In genomic region chr10:11295492-11295891, GRCh38 we compare ENCODE assay signal across 25 cellular contexts.
A peak's percentile ranks its signal among the peaks of the same experiment; 100 is the strongest.
DNase-seq lines count a peak whose midpoint lies in the region; ATAC-seq and TF ChIP-seq lines count a peak whose summit lies in the region.
"Had no signal": no experiment of that assay in that cellular context is flagged by ENCODE, and none has a peak within 500 bp of the region (broad histone marks: within the 10 kb centered on the region; RNA-seq: fewer than 3 reads in every experiment).

No MANE protein-coding gene starts in this region.

- H3K4me2 ChIP-seq in SK-N-SH = no peak overlapping the region
- H3K4me2 ChIP-seq: PC-9 had no signal

- peaks cover 4% of the 10 kb centered on the region for H3K4me1 Mint-ChIP-seq in activated CD4-positive, alpha-beta T cell treated with anti-CD3 and anti-CD28 coated beads, Interleukin-2, amount 10 ng/mL, durations not matched to agents 24 days and 14 days
- peaks cover 7 to 36% (median 31%) of the 10 kb centered on the region in 4 donors for H3K4me1 Mint-ChIP-seq in CD4-positive, alpha-beta memory T cell
- H3K4me1 Mint-ChIP-seq in activated T-helper 2 cell treated with anti-CD3 and anti-CD28 coated beads, Interferon-gamma antibody, Interleukin-2, Interleukin-4, amounts not matched to agents 10 μg/mL and 5 μg/mL and 100 μg/mL, durations not matched to agents 14 hours and 24 hours and 36 hours (ENCODE audit: low read depth) = peaks cover 5% of the 10 kb centered on the region
- H3K4me1 Mint-ChIP-seq in natural killer cell treated with Interleukin-12 subunit alpha and Interleukin-12 subunit beta and Interleukin-15 and Interleukin-18, amount 100 ng/mL, for 72 hours (ENCODE audit: low read depth in 2 of 2) = peaks cover 43 to 50% of the 10 kb centered on the region in 2 donors

- CTCF ChIA-PET in CD4-positive, alpha-beta memory T cell (lab: Charles Lee; ENCODE audit: partially characterized antibody) = interaction anchor here (0.8 to 1.3 kb wide), 2 partner anchors 26 to 185 kb away, joined by 3 to 5 read pairs; no protein-coding TSS in a partner anchor
- CTCF ChIA-PET in SK-N-SH (lab: Yijun Ruan, JAX) = interaction anchor here (0.6 kb wide), 1 partner anchor 373 kb away, joined by 3 read pairs; no protein-coding TSS in a partner anchor

- no peak overlapping the region for H3K9ac ChIP-seq in SK-N-SH

- no peaks in the 10 kb centered on the region for H3K27me3 Mint-ChIP-seq in activated CD4-positive, alpha-beta T cell treated with anti-CD3 and anti-CD28 coated beads, Interleukin-2, amount 10 ng/mL, durations not matched to agents 24 days and 14 days
- no peaks in the 10 kb centered on the region for H3K27me3 Mint-ChIP-seq in CD4-positive, alpha-beta memory T cell
- H3K27me3 Mint-ChIP-seq in activated T-helper 2 cell treated with anti-CD3 and anti-CD28 coated beads, Interferon-gamma antibody, Interleukin-2, Interleukin-4, amounts not matched to agents 10 μg/mL and 5 μg/mL and 100 μg/mL, durations not matched to agents 14 hours and 24 hours and 36 hours (ENCODE audit: low read depth) = no peaks in the 10 kb centered on the region
- H3K27me3 Mint-ChIP-seq in natural killer cell treated with Interleukin-12 subunit alpha and Interleukin-12 subunit beta and Interleukin-15 and Interleukin-18, amount 100 ng/mL, for 72 hours = no peaks in the 10 kb centered on the region
- H3K27me3 Mint-ChIP-seq: dendritic cell treated with granulocyte-macrophage colony-stimulating factor and Interleukin-4, amounts not matched to agents 40 ng/mL and 50 ng/mL, for 4 days had no signal

- no peak for DNase-seq in activated CD4-positive, alpha-beta T cell treated with anti-CD3 and anti-CD28 coated beads, Interleukin-2, amount 10 ng/mL, durations not matched to agents 24 days and 14 days
- no peak for DNase-seq in activated CD4-positive, alpha-beta T cell treated with anti-CD3 and anti-CD28 coated beads for 4 hours
- DNase-seq in CD4-positive, alpha-beta memory T cell = no peak
- no peak for DNase-seq in activated T-helper 2 cell treated with anti-CD3 and anti-CD28 coated beads, Interferon-gamma antibody, Interleukin-2, Interleukin-4, amounts not matched to agents 10 μg/mL and 5 μg/mL and 100 μg/mL, durations not matched to agents 14 hours and 24 hours and 36 hours (ENCODE audit: low spot score)
- no peak for DNase-seq in natural killer cell treated with Interleukin-12 subunit alpha and Interleukin-12 subunit beta and Interleukin-15 and Interleukin-18, amount 100 ng/mL, for 72 hours (ENCODE audit: low spot score)
- DNase-seq in Right ventricle myocardium inferior (ENCODE audit: missing footprints) (no peak), SK-N-SH (no peak), upper lobe of right lung (no peak)
- DNase-seq: Caco-2, caudate nucleus, DMS79 treated with DMSO at 0.1 percent for 48 hours, Kasumi-1, kidney glomerular epithelial cell, lower lobe of right lung, MV-4-11, NCI-H1694 treated with DMSO at 0.1 percent for 48 hours, NCI-H2171, NCI-H524, PC-9, SHP77, sigmoid colon, SW 1271 had no signal

- no peaks in the 10 kb centered on the region for H3K4me1 ChIP-seq in CD4-positive, alpha-beta memory T cell (ENCODE audit: insufficient read depth, low read length)
- H3K4me1 ChIP-seq in SK-N-SH (ENCODE audit: control insufficient read depth in 1 of 2, insufficient read depth in 2 of 2, low read depth in 1 of 2, low read length in 1 of 2) (no peaks in the 10 kb centered on the region), upper lobe of right lung (no peaks in the 10 kb centered on the region)
- H3K4me1 ChIP-seq: Caco-2, lower lobe of right lung, prostate gland, sigmoid colon had no signal

- ATAC-seq in natural killer cell treated with Interleukin-12 subunit alpha and Interleukin-12 subunit beta and Interleukin-15 and Interleukin-18, amount 100 ng/mL, for 72 hours = no peak
- ATAC-seq in Right ventricle myocardium inferior (no peak), upper lobe of right lung (no peak)
- ATAC-seq: lower lobe of right lung had no signal

- no peaks in the 10 kb centered on the region for H3F3A ChIP-seq in SK-N-SH (replicated peaks; ENCODE audit: insufficient read depth)

- POLR2A ChIA-PET in CD4-positive, alpha-beta memory T cell (lab: Charles Lee; ENCODE audit: partially characterized antibody) = no interaction called here
- POLR2A ChIA-PET in SK-N-SH (lab: Yijun Ruan, JAX) = no interaction called here

- peak overlapping the region; percentile 61 for H3K27ac Mint-ChIP-seq in activated CD4-positive, alpha-beta T cell treated with anti-CD3 and anti-CD28 coated beads, Interleukin-2, amount 10 ng/mL, durations not matched to agents 24 days and 14 days
- peak overlapping the region in 6 of 7 donors; percentile 22 to 79 (median 59) for H3K27ac Mint-ChIP-seq in CD4-positive, alpha-beta memory T cell
- H3K27ac Mint-ChIP-seq in activated T-helper 2 cell treated with anti-CD3 and anti-CD28 coated beads, Interferon-gamma antibody, Interleukin-2, Interleukin-4, amounts not matched to agents 10 μg/mL and 5 μg/mL and 100 μg/mL, durations not matched to agents 14 hours and 24 hours and 36 hours = peak overlapping the region; percentile 74
- H3K27ac Mint-ChIP-seq in natural killer cell treated with Interleukin-12 subunit alpha and Interleukin-12 subunit beta and Interleukin-15 and Interleukin-18, amount 100 ng/mL, for 72 hours = peak overlapping the region; percentile 73 to 87
- H3K27ac Mint-ChIP-seq: dendritic cell treated with granulocyte-macrophage colony-stimulating factor and Interleukin-4, amounts not matched to agents 40 ng/mL and 50 ng/mL, for 4 days had no signal

- peaks cover 73% of the 10 kb centered on the region for H3K36me3 ChIP-seq in CD4-positive, alpha-beta memory T cell (ENCODE audit: insufficient read depth, low read length)
- no peaks in the 10 kb centered on the region for H3K36me3 ChIP-seq in SK-N-SH (replicated peaks in 1 of 2; ENCODE audit: control insufficient read depth in 1 of 2, insufficient read depth in 2 of 2, low read length in 1 of 2)
- peaks cover 95% of the 10 kb centered on the region for H3K36me3 ChIP-seq in upper lobe of right lung
- H3K36me3 ChIP-seq: prostate gland had no signal

- H3K9me2 ChIP-seq in SK-N-SH = no peaks in the 10 kb centered on the region

- no peak overlapping the region for H3K4me3 ChIP-seq in CD4-positive, alpha-beta memory T cell (ENCODE audit: low read length in 2 of 2)
- no peak overlapping the region for H3K4me3 ChIP-seq in SK-N-SH (ENCODE audit: low read depth in 2 of 2, low read length in 1 of 2)
- H3K4me3 ChIP-seq in upper lobe of right lung = no peak overlapping the region
- H3K4me3 ChIP-seq: lower lobe of right lung, PC-9, prostate gland, sigmoid colon had no signal

- no peak for TF ChIP-seq CTCF in SK-N-SH (IDR thresholded peaks at IDR 0.05)
- no peak for TF ChIP-seq CTCF in upper lobe of right lung (IDR thresholded peaks at IDR 0.05)

- no peaks in the 10 kb centered on the region for H3K79me2 ChIP-seq in SK-N-SH (ENCODE audit: insufficient read depth)

- H3K27ac ChIP-seq in CD4-positive, alpha-beta memory T cell (ENCODE audit: low read depth, low read length) = no peak overlapping the region
- H3K27ac ChIP-seq in SK-N-SH (ENCODE audit: low read depth in 2 of 2, low read length in 1 of 2) (no peak overlapping the region), upper lobe of right lung (no peak overlapping the region)
- H3K27ac ChIP-seq: lower lobe of right lung, PC-9, prostate gland, sigmoid colon had no signal

- H3K4me3 Mint-ChIP-seq in activated CD4-positive, alpha-beta T cell treated with anti-CD3 and anti-CD28 coated beads, Interleukin-2, amount 10 ng/mL, durations not matched to agents 24 days and 14 days = no peak overlapping the region
- no peak overlapping the region for H3K4me3 Mint-ChIP-seq in CD4-positive, alpha-beta memory T cell
- no peak overlapping the region for H3K4me3 Mint-ChIP-seq in activated T-helper 2 cell treated with anti-CD3 and anti-CD28 coated beads, Interferon-gamma antibody, Interleukin-2, Interleukin-4, amounts not matched to agents 10 μg/mL and 5 μg/mL and 100 μg/mL, durations not matched to agents 14 hours and 24 hours and 36 hours (ENCODE audit: low read depth)
- no peak overlapping the region for H3K4me3 Mint-ChIP-seq in natural killer cell treated with Interleukin-12 subunit alpha and Interleukin-12 subunit beta and Interleukin-15 and Interleukin-18, amount 100 ng/mL, for 72 hours
- H3K4me3 Mint-ChIP-seq: dendritic cell treated with granulocyte-macrophage colony-stimulating factor and Interleukin-4, amounts not matched to agents 40 ng/mL and 50 ng/mL, for 4 days had no signal

- H3K36me3 Mint-ChIP-seq in activated CD4-positive, alpha-beta T cell treated with anti-CD3 and anti-CD28 coated beads, Interleukin-2, amount 10 ng/mL, durations not matched to agents 24 days and 14 days (ENCODE audit: low read depth) = peaks cover 73% of the 10 kb centered on the region
- H3K36me3 Mint-ChIP-seq in CD4-positive, alpha-beta memory T cell = peaks cover 81 to 97% of the 10 kb centered on the region in 2 donors
- peaks cover 93% of the 10 kb centered on the region for H3K36me3 Mint-ChIP-seq in activated T-helper 2 cell treated with anti-CD3 and anti-CD28 coated beads, Interferon-gamma antibody, Interleukin-2, Interleukin-4, amounts not matched to agents 10 μg/mL and 5 μg/mL and 100 μg/mL, durations not matched to agents 14 hours and 24 hours and 36 hours (ENCODE audit: low read depth)
- peaks cover 43% of the 10 kb centered on the region for H3K36me3 Mint-ChIP-seq in natural killer cell treated with Interleukin-12 subunit alpha and Interleukin-12 subunit beta and Interleukin-15 and Interleukin-18, amount 100 ng/mL, for 72 hours

- H3K27me3 ChIP-seq in CD4-positive, alpha-beta memory T cell (ENCODE audit: insufficient read depth, low read length) = no peaks in the 10 kb centered on the region
- H3K27me3 ChIP-seq in SK-N-SH (ENCODE audit: insufficient read depth) (no peaks in the 10 kb centered on the region), upper lobe of right lung (no peaks in the 10 kb centered on the region)
- H3K27me3 ChIP-seq: neutrophil, sigmoid colon had no signal

- no peaks in the 10 kb centered on the region for H4K20me1 ChIP-seq in SK-N-SH (ENCODE audit: insufficient read depth)

- no peak for TF ChIP-seq RAD21 in SK-N-SH (IDR thresholded peaks at IDR 0.05; ENCODE audit: low read length)

- TF ChIP-seq EP300 in SK-N-SH (IDR thresholded peaks at IDR 0.05; ENCODE audit: borderline replicate concordance in 1 of 2, low read depth in 1 of 2, low read length in 1 of 2) = no peak

- intact Hi-C loops in activated CD4-positive, alpha-beta T cell treated with anti-CD3 and anti-CD28 coated beads, Interleukin-2, amount 10 ng/mL, durations not matched to agents 24 days and 14 days (cut with micrococcal nuclease) = no loop called here
- intact Hi-C loops in CD4-positive, alpha-beta memory T cell (cut with micrococcal nuclease) = no loop called here
- intact Hi-C loops in activated T-helper 2 cell treated with anti-CD3 and anti-CD28 coated beads, Interferon-gamma antibody, Interleukin-2, Interleukin-4, amounts not matched to agents 10 μg/mL and 5 μg/mL and 100 μg/mL, durations not matched to agents 14 hours and 24 hours and 36 hours (cut with micrococcal nuclease) = no loop called here
- intact Hi-C loops in Right ventricle myocardium inferior (cut with DNase I) (no loop called here), upper lobe of right lung (cut with DNase I) (no loop called here)

- no peaks in the 10 kb centered on the region for H3K9me3 ChIP-seq in CD4-positive, alpha-beta memory T cell (ENCODE audit: control insufficient read depth in 1 of 2, low read length in 2 of 2)
- no peaks in the 10 kb centered on the region for H3K9me3 ChIP-seq in SK-N-SH
- H3K9me3 ChIP-seq in upper lobe of right lung = no peaks in the 10 kb centered on the region
- H3K9me3 ChIP-seq: lower lobe of right lung, neutrophil, prostate gland, sigmoid colon had no signal

- no peak overlapping the region for H2AFZ ChIP-seq in SK-N-SH (ENCODE audit: low read depth)
- H2AFZ ChIP-seq: PC-9 had no signal

- WGBS in SK-N-SH (ENCODE audit: low lambda C conversion rate) = 40% methylated on average over 3 of the region's 3 CpGs

- H3K9me3 Mint-ChIP-seq in activated CD4-positive, alpha-beta T cell treated with anti-CD3 and anti-CD28 coated beads, Interleukin-2, amount 10 ng/mL, durations not matched to agents 24 days and 14 days = no peaks in the 10 kb centered on the region
- H3K9me3 Mint-ChIP-seq in CD4-positive, alpha-beta memory T cell = peaks cover 0 to 2% (median 0%) of the 10 kb centered on the region in 8 donors
- H3K9me3 Mint-ChIP-seq in activated T-helper 2 cell treated with anti-CD3 and anti-CD28 coated beads, Interferon-gamma antibody, Interleukin-2, Interleukin-4, amounts not matched to agents 10 μg/mL and 5 μg/mL and 100 μg/mL, durations not matched to agents 14 hours and 24 hours and 36 hours = no peaks in the 10 kb centered on the region
- H3K9me3 Mint-ChIP-seq in natural killer cell treated with Interleukin-12 subunit alpha and Interleukin-12 subunit beta and Interleukin-15 and Interleukin-18, amount 100 ng/mL, for 72 hours = no peaks in the 10 kb centered on the region
- H3K9me3 Mint-ChIP-seq: dendritic cell treated with granulocyte-macrophage colony-stimulating factor and Interleukin-4, amounts not matched to agents 40 ng/mL and 50 ng/mL, for 4 days had no signal
